In genomic region chr4:27096142-27096824, GRCh38 we compare ENCODE assay signal across 1 cellular context.
TF ChIP-seq lines count a peak whose summit lies in the region.

No MANE protein-coding gene starts in this region.

TF ChIP-seq in HCT116, 20 proteins besides CTCF, POLR2A, EP300 and RAD21:
- TF ChIP-seq EZH2 (IDR thresholded peaks at IDR 0.05) (no peak), YY1 (IDR thresholded peaks at IDR 0.05; ENCODE audit: extremely low read depth, insufficient replicate concordance, low read depth, low read length) (no peak), POLR2AphosphoS5 (IDR thresholded peaks at IDR 0.05; ENCODE audit: low read depth, low read length) (no peak), SRF (IDR thresholded peaks at IDR 0.05; ENCODE audit: low read depth) (no peak), ZFX (IDR thresholded peaks at IDR 0.05) (no peak), CEBPB (IDR thresholded peaks at IDR 0.05; ENCODE audit: low read depth) (no peak), ELF1 (IDR thresholded peaks at IDR 0.05; ENCODE audit: borderline replicate concordance, low read depth) (no peak), TCF7L2 (IDR thresholded peaks at IDR 0.05; ENCODE audit: borderline replicate concordance, extremely low read depth, insufficient read depth, insufficient read length) (no peak), ATF3 (IDR thresholded peaks at IDR 0.05) (no peak)
TF ChIP-seq in HCT116: peak in this region for 0.
